In the genomic region with DNA sequence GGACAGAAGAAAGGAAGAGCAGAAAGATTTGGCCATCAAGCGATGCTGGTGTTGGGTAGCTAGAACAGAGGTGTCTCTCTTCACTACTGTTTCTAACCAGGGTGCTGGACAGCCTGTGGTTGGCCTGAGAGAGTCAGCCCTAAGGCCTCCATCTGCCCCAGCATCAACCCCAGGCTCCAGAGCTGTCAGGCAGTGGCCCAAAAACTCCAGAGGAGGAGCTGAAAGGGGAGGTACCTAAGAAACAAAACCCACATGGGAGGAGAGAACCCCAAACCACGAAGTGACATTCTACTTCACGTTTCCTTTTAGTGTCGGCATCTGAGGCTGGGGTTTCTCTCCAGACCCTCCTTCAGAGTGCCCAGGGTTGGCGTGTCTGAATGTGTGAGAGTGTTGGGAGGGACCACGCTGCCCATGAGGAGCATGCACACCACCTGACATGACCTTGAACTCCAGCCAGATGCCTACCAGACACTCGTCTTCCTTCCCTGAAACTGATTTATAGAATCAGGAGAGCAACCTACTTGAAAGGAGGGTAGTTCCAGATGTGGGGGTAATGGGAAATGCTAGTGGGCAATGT, we compare ENCODE assay signal across 17 cellular contexts.
"Had no signal": no experiment of that assay in that cellular context is flagged by ENCODE, and none has a peak within 500 bp of the region (broad histone marks: within the 10 kb centered on the region; RNA-seq: fewer than 3 reads in every experiment).

No MANE protein-coding gene starts in this region.

- H3K4me1 ChIP-seq: upper lobe of right lung had no signal

- H3K4me3 ChIP-seq: adrenal gland, upper lobe of right lung had no signal

- H3K27me3 Mint-ChIP-seq: dendritic cell treated with granulocyte-macrophage colony-stimulating factor and Interleukin-4, amounts not matched to agents 40 ng/mL and 50 ng/mL, for 4 days; progenitor cell of endocrine pancreas; stimulated activated naive CD8-positive, alpha-beta T cell treated with anti-CD3 and anti-CD28 coated beads, Interleukin-15, Interleukin-2, amounts not matched to agents 100 ng/mL and 50 ng/mL, for 24 hours had no signal

- ATAC-seq: activated CD4-positive, CD25-positive, alpha-beta regulatory T cell treated with anti-CD3 and anti-CD28 coated beads, Interleukin-2, amount 50 U/mL, for 24 hours; naive thymus-derived CD4-positive, alpha-beta T cell; upper lobe of right lung had no signal

- H3K9me3 ChIP-seq: adrenal gland, SK-N-SH, upper lobe of right lung had no signal

- DNase-seq: activated CD4-positive, alpha-beta T cell treated with anti-CD3 and anti-CD28 coated beads, Interleukin-2, amount 50 U/mL, for 48 hours; activated CD8-positive, alpha-beta memory T cell treated with anti-CD3 and anti-CD28 coated beads, Interleukin-2, amount 50 U/mL, for 48 hours; activated naive CD4-positive, alpha-beta T cell; adrenal gland; cerebellar nuclear complex; endodermal cell; erythroblast; naive thymus-derived CD4-positive, alpha-beta T cell; occipital lobe; SK-N-SH; stimulated activated CD4-positive, alpha-beta T cell treated with anti-CD3 and anti-CD28 coated beads, Interleukin-4, amount 100 ng/mL, for 1 hour; stimulated activated CD8-positive, alpha-beta memory T cell treated with anti-CD3 and anti-CD28 coated beads, Interleukin-4, amount 100 ng/mL, for 48 hours; upper lobe of right lung had no signal

- H3K9me3 Mint-ChIP-seq: dendritic cell treated with granulocyte-macrophage colony-stimulating factor and Interleukin-4, amounts not matched to agents 40 ng/mL and 50 ng/mL, for 4 days; endodermal cell; naive thymus-derived CD4-positive, alpha-beta T cell; stimulated activated naive CD8-positive, alpha-beta T cell treated with anti-CD3 and anti-CD28 coated beads, Interleukin-15, Interleukin-2, amounts not matched to agents 100 ng/mL and 50 ng/mL, for 24 hours had no signal

- H3K27ac ChIP-seq: adrenal gland, upper lobe of right lung had no signal

- H3K27me3 ChIP-seq: adrenal gland, upper lobe of right lung had no signal

- H3K27ac Mint-ChIP-seq: dendritic cell treated with granulocyte-macrophage colony-stimulating factor and Interleukin-4, amounts not matched to agents 40 ng/mL and 50 ng/mL, for 4 days; endodermal cell; progenitor cell of endocrine pancreas; stimulated activated naive CD8-positive, alpha-beta T cell treated with anti-CD3 and anti-CD28 coated beads, Interleukin-15, Interleukin-2, amounts not matched to agents 100 ng/mL and 50 ng/mL, for 24 hours had no signal

- H3K4me3 Mint-ChIP-seq: dendritic cell treated with granulocyte-macrophage colony-stimulating factor and Interleukin-4, amounts not matched to agents 40 ng/mL and 50 ng/mL, for 4 days; endodermal cell; naive thymus-derived CD4-positive, alpha-beta T cell; stimulated activated naive CD8-positive, alpha-beta T cell treated with anti-CD3 and anti-CD28 coated beads, Interleukin-15, Interleukin-2, amounts not matched to agents 100 ng/mL and 50 ng/mL, for 24 hours had no signal
